Comparison of ENCODE assay signal across 27 cellular contexts in the genomic region with DNA sequence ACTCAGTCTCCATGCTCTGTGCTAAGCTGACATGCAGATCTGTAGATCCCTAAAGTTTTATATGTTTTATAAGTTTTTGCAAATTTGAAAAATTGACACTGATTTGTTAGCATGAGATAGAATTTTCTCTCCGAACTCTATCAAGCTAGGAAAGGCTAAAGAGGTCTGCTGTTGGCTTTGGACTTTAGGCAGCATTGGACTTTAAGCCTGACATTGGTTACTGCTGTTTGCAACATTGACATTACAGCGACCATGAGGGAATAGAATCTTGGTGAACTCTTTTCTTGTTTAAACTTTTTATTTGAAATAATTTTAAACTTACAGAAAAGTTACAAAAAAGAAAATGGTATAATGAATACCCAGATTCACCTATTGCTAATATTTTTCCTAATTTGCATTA.
"Had no signal": no experiment of that assay in that cellular context is flagged by ENCODE, and none has a peak within 500 bp of the region (broad histone marks: within the 10 kb centered on the region; RNA-seq: fewer than 3 reads in every experiment).

No MANE protein-coding gene starts in this region.

- H3K27me3 ChIP-seq: colonic mucosa, dorsolateral prefrontal cortex, esophagus muscularis mucosa, gastrocnemius medialis, gastroesophageal sphincter, heart left ventricle, heart right ventricle had no signal

- H3K36me3 ChIP-seq: colonic mucosa, esophagus squamous epithelium, gastrocnemius medialis, heart left ventricle, heart right ventricle had no signal

- H3K27ac ChIP-seq: colonic mucosa, coronary artery, dorsolateral prefrontal cortex, epithelial cell of prostate, esophagus muscularis mucosa, esophagus squamous epithelium, foreskin keratinocyte, gastrocnemius medialis, gastroesophageal sphincter had no signal

- H3K9me3 ChIP-seq: colonic mucosa, esophagus muscularis mucosa, esophagus squamous epithelium, gastrocnemius medialis, gastroesophageal sphincter, heart left ventricle, heart right ventricle had no signal

- FAIRE-seq: colon, endometrium, endothelial cell of umbilical vein had no signal

- H3K4me1 ChIP-seq: colonic mucosa, esophagus muscularis mucosa, esophagus squamous epithelium, foreskin keratinocyte, gastrocnemius medialis, gastroesophageal sphincter had no signal

- H3K4me3 ChIP-seq: colonic mucosa, coronary artery, dorsolateral prefrontal cortex, esophagus muscularis mucosa, esophagus squamous epithelium, gastrocnemius medialis, gastroesophageal sphincter, heart left ventricle, heart right ventricle had no signal

- ATAC-seq: effector memory CD8-positive, alpha-beta T cell; esophagus mucosa; foreskin keratinocyte; gastrocnemius medialis; gastroesophageal sphincter had no signal

- DNase-seq: colonic mucosa; cortex of kidney; dermis blood vessel endothelial cell; dorsolateral prefrontal cortex; effector CD4-positive, alpha-beta T cell; effector CD8-positive, alpha-beta T cell; effector memory CD4-positive, alpha-beta T cell; effector memory CD8-positive, alpha-beta T cell; endodermal cell; erythroblast; esophagus squamous epithelium; foreskin fibroblast; foreskin keratinocyte; foreskin melanocyte; gastrocnemius medialis; glutamatergic neuron; head of caudate nucleus; heart left ventricle; heart right ventricle had no signal
